Comparison of ENCODE assay signal across 17 cellular contexts in genomic region chr7:46972205-46972604, GRCh38.
DNase-seq lines count a peak whose midpoint lies in the region; ATAC-seq and TF ChIP-seq lines count a peak whose summit lies in the region.
"Had no signal": no experiment of that assay in that cellular context is flagged by ENCODE, and none has a peak within 500 bp of the region (broad histone marks: within the 10 kb centered on the region; RNA-seq: fewer than 3 reads in every experiment).

No MANE protein-coding gene starts in this region.

- H3K4me1 ChIP-seq in mesenchymal stem cell (ENCODE audit: control insufficient read depth, insufficient read depth, low read depth, low read length), result peaks cover 2% of the 10 kb centered on the region
- H3K4me1 ChIP-seq: gastrocnemius medialis, upper lobe of right lung had no signal

- H3K4me3 Mint-ChIP-seq in chondrocyte (ENCODE audit: unreplicated experiment), result no peak overlapping the region
- H3K4me3 Mint-ChIP-seq: activated T-cell treated with anti-CD3 and anti-CD28 coated beads, Interleukin-2, amount 50 U/mL, for 72 hours; CD4-positive, alpha-beta memory T cell; nephron progenitor cell had no signal

- H3K9me3 Mint-ChIP-seq in chondrocyte (ENCODE audit: low read depth), result peaks cover 7% of the 10 kb centered on the region

- H2BK5ac ChIP-seq in mesenchymal stem cell (ENCODE audit: low read depth, low read length, poor library complexity, severe bottlenecking), result no peak overlapping the region

- H3K4me2 ChIP-seq in mesenchymal stem cell (ENCODE audit: low read length, poor library complexity, severe bottlenecking), result no peak overlapping the region

- ATAC-seq in HG03432 (IDR thresholded peaks at IDR 0.05; ENCODE audit: unreplicated experiment), result no peak
- ATAC-seq: activated T-cell treated with anti-CD3 and anti-CD28 coated beads, Interleukin-2, amount 50 U/mL, for 72 hours; gastrocnemius medialis; left lobe of liver; upper lobe of right lung had no signal

- no peaks in the 10 kb centered on the region for H3K36me3 Mint-ChIP-seq in chondrocyte (ENCODE audit: low read depth)
- H3K36me3 Mint-ChIP-seq: CD4-positive, alpha-beta memory T cell had no signal

- H3K4ac ChIP-seq in mesenchymal stem cell (ENCODE audit: low read depth in 1 of 2, low read length in 2 of 2), result peak overlapping the region in 1 of 2 experiments; percentile 58

- H3K18ac ChIP-seq in mesenchymal stem cell (ENCODE audit: low read depth in 1 of 2, low read length in 2 of 2), result no peak overlapping the region

- H3K9ac ChIP-seq in mesenchymal stem cell (ENCODE audit: low read length), result no peak overlapping the region

- no peak overlapping the region for H3K23ac ChIP-seq in mesenchymal stem cell (ENCODE audit: low read length in 2 of 2)

- no peak for TF ChIP-seq CTCF in chondrocyte (IDR thresholded peaks at IDR 0.05)

- H4K8ac ChIP-seq in mesenchymal stem cell (ENCODE audit: low read length), result no peak overlapping the region

- H2BK120ac ChIP-seq in mesenchymal stem cell (ENCODE audit: low read depth, low read length), result no peak overlapping the region

- H2BK15ac ChIP-seq in mesenchymal stem cell (ENCODE audit: low read depth, poor library complexity, severe bottlenecking), result no peak overlapping the region

- H3K27ac ChIP-seq in mesenchymal stem cell (ENCODE audit: low read length, poor library complexity, severe bottlenecking), result peak overlapping the region; percentile 80
- H3K27ac ChIP-seq: gastrocnemius medialis, upper lobe of right lung had no signal

- H2AFZ ChIP-seq in mesenchymal stem cell (ENCODE audit: low read depth, low read length), result no peak overlapping the region

- H2AK5ac ChIP-seq in mesenchymal stem cell (ENCODE audit: low read length, severe bottlenecking), result no peak overlapping the region

- H3K4me1 Mint-ChIP-seq in chondrocyte (ENCODE audit: low read depth), result peaks cover 7% of the 10 kb centered on the region
- H3K4me1 Mint-ChIP-seq: CD4-positive, alpha-beta memory T cell had no signal

- no peaks in the 10 kb centered on the region for H3K36me3 ChIP-seq in mesenchymal stem cell (ENCODE audit: control insufficient read depth in 1 of 2, insufficient read depth in 2 of 2, low read depth in 1 of 2, low read length in 2 of 2)
- H3K36me3 ChIP-seq: gastrocnemius medialis, upper lobe of right lung had no signal

- peaks cover 12% of the 10 kb centered on the region for H3K9me3 ChIP-seq in mesenchymal stem cell (ENCODE audit: control insufficient read depth, low read length)
- H3K9me3 ChIP-seq: gastrocnemius medialis, upper lobe of right lung had no signal

- peak; percentile 49 for DNase-seq in AG20443 (ENCODE audit: low spot score)
- peak; percentile 84 for DNase-seq in LHCN-M2 (ENCODE audit: low read depth)
- no peak for DNase-seq in chondrocyte (ENCODE audit: low spot score)
- peak; percentile 80 for DNase-seq in mesenchymal stem cell
- DNase-seq in cerebellar nuclear complex (lab: John Stamatoyannopoulos, UW), result no peak
- DNase-seq in SKM-1 (lab: John Stamatoyannopoulos, UW; ENCODE audit: unreplicated experiment), result no peak
- DNase-seq in activated CD4-positive, alpha-beta T cell treated with anti-CD3 and anti-CD28 coated beads for 4 hours, result no peak
- DNase-seq: activated CD4-positive, CD25-positive, alpha-beta regulatory T cell treated with anti-CD3 and anti-CD28 coated beads, Interleukin-2, amount 50 U/mL, for 72 hours; activated T-cell treated with anti-CD3 and anti-CD28 coated beads, Interleukin-2, amount 50 U/mL, for 72 hours; CD4-positive, alpha-beta memory T cell; gastrocnemius medialis; NCI-H510A; nephron progenitor cell; SHP77 treated with DMSO at 0.1 percent for 48 hours; upper lobe of right lung had no signal

- H2BK12ac ChIP-seq in mesenchymal stem cell (ENCODE audit: low read length in 2 of 2), result peak overlapping the region; percentile 37 to 59

- no peaks in the 10 kb centered on the region for H3K79me1 ChIP-seq in mesenchymal stem cell (replicated peaks; ENCODE audit: low read length, poor library complexity, severe bottlenecking)

- WGBS in mesenchymal stem cell, result 17% methylated on average over 1 of the region's 3 CpGs

- H3K4me3 ChIP-seq in mesenchymal stem cell (ENCODE audit: insufficient read depth in 1 of 2, low read depth in 1 of 2, low read length in 2 of 2), result no peak overlapping the region
- H3K4me3 ChIP-seq: gastrocnemius medialis, upper lobe of right lung had no signal

- H3K27me3 ChIP-seq in mesenchymal stem cell (ENCODE audit: control insufficient read depth in 1 of 2, insufficient read depth in 1 of 2, low read length in 2 of 2), result no peaks in the 10 kb centered on the region
- H3K27me3 ChIP-seq: gastrocnemius medialis, upper lobe of right lung had no signal

- H4K91ac ChIP-seq in mesenchymal stem cell (ENCODE audit: low read length), result no peak overlapping the region

- no peaks in the 10 kb centered on the region for H3K27me3 Mint-ChIP-seq in chondrocyte (ENCODE audit: low read depth)
- H3K27me3 Mint-ChIP-seq: CD4-positive, alpha-beta memory T cell had no signal

- peak overlapping the region; percentile 63 for H3K27ac Mint-ChIP-seq in chondrocyte (ENCODE audit: unreplicated experiment)
- H3K27ac Mint-ChIP-seq: activated T-cell treated with anti-CD3 and anti-CD28 coated beads, Interleukin-2, amount 50 U/mL, for 72 hours; CD4-positive, alpha-beta memory T cell; nephron progenitor cell had no signal

- no peak overlapping the region for H3K14ac ChIP-seq in mesenchymal stem cell (ENCODE audit: low read length in 2 of 2)

Comparison
In these comparisons a context has a peak if more than half of its experiments do, and no peak if none do; other contexts are left out.
1. DNase-seq: peak in AG20443 (single experiment), LHCN-M2 (single experiment) and mesenchymal stem cell (single experiment); none in chondrocyte (single experiment), cerebellar nuclear complex (0 of 2), SKM-1 (single experiment) and activated CD4-positive, alpha-beta T cell treated with anti-CD3 and anti-CD28 coated beads for 4 hours (0 of 2).